Comparison of ENCODE assay signal across 8 cellular contexts in the genomic region with DNA sequence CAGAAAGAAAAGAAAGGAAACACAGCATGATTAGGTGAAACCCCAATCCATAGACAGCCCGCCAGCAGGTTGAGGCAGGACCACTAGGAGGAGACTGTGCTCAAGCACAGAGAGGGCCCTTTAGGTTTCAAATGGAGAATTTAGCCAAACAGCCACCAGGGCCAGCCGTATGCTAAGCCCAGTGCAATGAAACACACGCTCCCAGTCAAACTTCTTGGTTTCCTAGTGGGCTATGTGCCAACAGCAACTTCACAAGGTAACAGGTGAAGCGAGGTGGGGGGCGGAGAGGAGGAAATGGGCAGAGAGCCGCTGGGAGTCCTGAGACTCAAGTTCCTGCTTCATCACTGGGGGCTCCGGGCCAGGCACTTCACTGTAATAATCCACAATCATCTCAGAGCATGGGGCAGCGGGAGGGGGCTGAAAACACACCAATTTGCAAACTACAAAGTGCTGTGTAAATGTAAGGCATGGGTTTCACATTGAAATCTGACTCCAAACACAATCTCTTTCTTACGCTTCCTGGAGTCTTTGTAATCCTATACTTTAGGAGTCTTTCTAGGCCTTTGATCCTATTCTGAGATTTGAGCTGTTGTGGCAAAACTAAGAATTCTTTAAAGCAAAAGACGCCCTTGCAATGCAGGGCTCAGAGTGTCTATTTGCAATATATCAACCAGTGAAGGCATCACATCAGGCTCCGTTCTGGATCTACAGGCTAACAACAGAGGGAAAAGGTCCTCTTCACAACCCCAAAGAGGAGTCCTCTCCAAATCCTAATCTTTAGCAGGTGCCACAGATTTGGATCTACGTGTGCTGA.
DNase-seq lines count a peak whose midpoint lies in the region; TF ChIP-seq lines count a peak whose summit lies in the region.

No MANE protein-coding gene starts in this region.

- H3K27me3 Mint-ChIP-seq in activated naive CD8-positive, alpha-beta T cell = no peaks in the 10 kb centered on the region

- H3K9me2 ChIP-seq in SU-DHL-6 (replicated peaks; ENCODE audit: insufficient read depth, low read length) (no peaks in the 10 kb centered on the region), hepatocyte (replicated peaks; ENCODE audit: insufficient read depth) (no peaks in the 10 kb centered on the region)

- H3K4me1 Mint-ChIP-seq in activated naive CD8-positive, alpha-beta T cell (ENCODE audit: low read depth) = peaks cover 58% of the 10 kb centered on the region

- H3K9ac ChIP-seq in SU-DHL-6 (ENCODE audit: low read length) = no peak overlapping the region

- H3K9me3 ChIP-seq in SU-DHL-6 (ENCODE audit: insufficient read depth, low read length) = no peaks in the 10 kb centered on the region
- no peaks in the 10 kb centered on the region for H3K9me3 ChIP-seq in hepatocyte (ENCODE audit: low read depth)

- H3K27me3 ChIP-seq in SU-DHL-6 (ENCODE audit: low read length) (no peaks in the 10 kb centered on the region), hepatocyte (no peaks in the 10 kb centered on the region)

- H3K27ac Mint-ChIP-seq in activated naive CD8-positive, alpha-beta T cell = peak overlapping the region; percentile 93

- no peaks in the 10 kb centered on the region for H3K9me3 Mint-ChIP-seq in activated naive CD8-positive, alpha-beta T cell (ENCODE audit: low read depth)

- H3K36me3 ChIP-seq in SU-DHL-6 (ENCODE audit: low read length) = no peaks in the 10 kb centered on the region
- H3K36me3 ChIP-seq in hepatocyte (replicated peaks; ENCODE audit: insufficient read depth, low read depth) = no peaks in the 10 kb centered on the region

- no peak overlapping the region for H3K4me3 ChIP-seq in GM12864 (ENCODE audit: low read depth, low read length)
- no peak overlapping the region for H3K4me3 ChIP-seq in SU-DHL-6 (ENCODE audit: insufficient read depth, low read length, poor library complexity, severe bottlenecking)
- H3K4me3 ChIP-seq in hepatocyte = no peak overlapping the region

- 61% methylated on average over 12 of the region's 12 CpGs for WGBS in hepatocyte (ENCODE audit: low lambda C conversion rate, missing lambda C conversion rate)

- H3K27ac ChIP-seq in SU-DHL-6 (ENCODE audit: low read depth, low read length) (no peak overlapping the region), hepatocyte (no peak overlapping the region)

- H4K20me1 ChIP-seq in SU-DHL-6 (ENCODE audit: low read depth, low read length) (no peaks in the 10 kb centered on the region), hepatocyte (ENCODE audit: insufficient read depth, poor library complexity, severe bottlenecking) (no peaks in the 10 kb centered on the region)

- H3K4me2 ChIP-seq in SU-DHL-6 (ENCODE audit: low read depth, low read length, poor library complexity, severe bottlenecking) = no peak overlapping the region
- no peak overlapping the region for H3K4me2 ChIP-seq in hepatocyte

- H3F3A ChIP-seq in SU-DHL-6 (ENCODE audit: insufficient read depth) = no peaks in the 10 kb centered on the region

- peak overlapping the region; percentile 4 for H2AFZ ChIP-seq in SU-DHL-6 (ENCODE audit: low read depth, low read length, severe bottlenecking)
- H2AFZ ChIP-seq in hepatocyte = no peak overlapping the region

- TF ChIP-seq CTCF in GM12864 (IDR thresholded peaks at IDR 0.05; ENCODE audit: low read depth, low read length, missing control alignments) (peak; percentile 80), LNCAP (IDR thresholded peaks at IDR 0.05) (peak; percentile 45), SU-DHL-6 (IDR thresholded peaks at IDR 0.05; ENCODE audit: insufficient read depth, low read length, poor library complexity, severe bottlenecking) (peak; percentile 45), hepatocyte (IDR thresholded peaks at IDR 0.05; ENCODE audit: poor library complexity) (peak; percentile 51)

- peak; percentile 22 for DNase-seq in GM12864 (ENCODE audit: low read depth)
- DNase-seq in H4 (ENCODE audit: low spot score) = peak; percentile 35
- peak; percentile 43 for DNase-seq in hepatocyte (ENCODE audit: low spot score)
- peak; percentile 65 for DNase-seq in stimulated activated CD4-positive, alpha-beta T cell treated with anti-CD3 and anti-CD28 coated beads, Interleukin-4, amount 100 ng/mL, for 1 hour
- no peak for DNase-seq in NCI-H446 treated with DMSO at 0.1 percent for 48 hours (lab: John Stamatoyannopoulos, UW)

- H3K79me2 ChIP-seq in SU-DHL-6 (ENCODE audit: insufficient read depth, low read length) (no peaks in the 10 kb centered on the region), hepatocyte (no peaks in the 10 kb centered on the region)

- peak overlapping the region; percentile 59 for H3K4me3 Mint-ChIP-seq in activated naive CD8-positive, alpha-beta T cell

- H3K4me1 ChIP-seq in hepatocyte (ENCODE audit: insufficient read depth) = no peaks in the 10 kb centered on the region

- peaks cover 9% of the 10 kb centered on the region for H3K36me3 Mint-ChIP-seq in activated naive CD8-positive, alpha-beta T cell
